Comparison of ENCODE assay signal across 9 cellular contexts in the genomic region with DNA sequence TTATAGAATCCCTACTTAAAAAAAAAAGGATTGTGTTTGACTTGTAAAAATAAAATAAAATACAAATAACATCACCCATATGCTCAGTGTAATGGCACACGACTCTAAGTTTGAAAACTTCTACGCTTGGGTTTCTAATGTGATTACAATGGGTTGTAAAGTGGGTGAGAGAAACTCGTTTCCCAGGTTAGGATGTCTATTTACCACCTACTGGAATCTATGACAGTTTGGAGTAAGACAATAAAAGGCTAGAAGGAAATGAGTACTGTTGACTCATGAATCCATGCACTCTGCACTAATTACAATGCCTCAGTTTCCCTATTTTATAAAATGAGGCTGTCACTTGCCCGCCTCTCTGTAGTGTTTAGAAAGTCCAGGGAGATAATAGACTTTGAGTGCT.
DNase-seq lines count a peak whose midpoint lies in the region; ATAC-seq and TF ChIP-seq lines count a peak whose summit lies in the region.
"Had no signal": no experiment of that assay in that cellular context is flagged by ENCODE, and none has a peak within 500 bp of the region (broad histone marks: within the 10 kb centered on the region; RNA-seq: fewer than 3 reads in every experiment).

No MANE protein-coding gene starts in this region.

- H3K14ac ChIP-seq in neuronal stem cell (ENCODE audit: low read length), result no peak overlapping the region

- no peak overlapping the region for H2BK12ac ChIP-seq in neuronal stem cell (ENCODE audit: low read length)

- no peak overlapping the region for H2BK15ac ChIP-seq in neuronal stem cell (ENCODE audit: low read length)

- intact Hi-C loops in Panc1 (cut with micrococcal nuclease; ENCODE audit: unreplicated experiment) (no loop called here), esophagus muscularis mucosa (cut with DNase I) (no loop called here)

- H3K23ac ChIP-seq in neuronal stem cell (ENCODE audit: low read depth, low read length, poor library complexity), result no peak overlapping the region

- H3K27me3 ChIP-seq in Panc1 (ENCODE audit: control insufficient read depth, insufficient read depth, low read length) (no peaks in the 10 kb centered on the region), esophagus muscularis mucosa (no peaks in the 10 kb centered on the region), neuronal stem cell (ENCODE audit: control insufficient read depth in 3 of 3, insufficient read depth in 3 of 3, low read depth in 1 of 3, low read length in 3 of 3) (no peaks in the 10 kb centered on the region)
- H3K27me3 ChIP-seq: suprapubic skin had no signal

- no peak overlapping the region for H4K8ac ChIP-seq in neuronal stem cell (ENCODE audit: low read depth, low read length)

- no peak overlapping the region for H2BK120ac ChIP-seq in neuronal stem cell (ENCODE audit: low read depth, low read length)

- no peak for TF ChIP-seq POLR2A in esophagus muscularis mucosa (IDR thresholded peaks at IDR 0.05; ENCODE audit: low read depth)

- H3K18ac ChIP-seq in neuronal stem cell (ENCODE audit: low read length), result no peak overlapping the region

- CTCF ChIA-PET in Panc1 (lab: Charles Lee), result interaction anchor here (0.6 kb wide), 1 partner anchor 13 kb away, joined by 4 read pairs; no protein-coding TSS in a partner anchor

- no TSS peak for BruUV-seq in Panc1 (replicated peaks; lab: Mats Ljungman, UMichigan)

- H3K4me1 Mint-ChIP-seq in T-helper 1 cell treated with Interleukin-12 subunit alpha and Interleukin-12 subunit beta and Interleukin-4 antibody, amounts not matched to agents 30 μg/mL and 1 μg/mL, for 36 hours (ENCODE audit: low read depth), result peaks cover 31% of the 10 kb centered on the region

- H3K9ac ChIP-seq in neuronal stem cell (ENCODE audit: low read depth, low read length, poor library complexity), result no peak overlapping the region

- no peak for DNase-seq in T-helper 1 cell
- DNase-seq in Panc1 (ENCODE audit: low read depth, low spot score), result no peak
- DNase-seq in esophagus muscularis mucosa (ENCODE audit: extremely low spot score), result no peak
- DNase-seq in neuronal stem cell (ENCODE audit: low spot score), result no peak
- no peak for DNase-seq in GM19238 (ENCODE audit: insufficient read length, low spot score)
- no peak for DNase-seq in activated CD8-positive, alpha-beta memory T cell treated with anti-CD3 and anti-CD28 coated beads, Interleukin-2, amount 50 U/mL, for 48 hours
- DNase-seq in NK-92 treated with Interleukin-12 subunit alpha and Interleukin-12 subunit beta, amount 100 ng/mL, for 24 hours (lab: John Stamatoyannopoulos, UW), result no peak

- H3K27me3 Mint-ChIP-seq in T-helper 1 cell treated with Interleukin-12 subunit alpha and Interleukin-12 subunit beta and Interleukin-4 antibody, amounts not matched to agents 30 μg/mL and 1 μg/mL, for 36 hours (ENCODE audit: low read depth), result peaks cover 5% of the 10 kb centered on the region

- H3K79me1 ChIP-seq in neuronal stem cell (ENCODE audit: low read depth, low read length), result no peaks in the 10 kb centered on the region

- no peak overlapping the region for H4K91ac ChIP-seq in neuronal stem cell (ENCODE audit: low read depth, low read length, poor library complexity)

- H3K4me3 Mint-ChIP-seq in T-helper 1 cell treated with Interleukin-12 subunit alpha and Interleukin-12 subunit beta and Interleukin-4 antibody, amounts not matched to agents 30 μg/mL and 1 μg/mL, for 36 hours, result peak overlapping the region; percentile 93

- H3K36me3 ChIP-seq in Panc1 (ENCODE audit: control insufficient read depth, insufficient read depth, low read length) (no peaks in the 10 kb centered on the region), esophagus muscularis mucosa (no peaks in the 10 kb centered on the region), neuronal stem cell (replicated peaks in 1 of 2; ENCODE audit: control insufficient read depth in 2 of 2, insufficient read depth in 2 of 2, low read length in 2 of 2) (no peaks in the 10 kb centered on the region)
- H3K36me3 ChIP-seq: suprapubic skin had no signal

- no peak for TF ChIP-seq EP300 in esophagus muscularis mucosa (IDR thresholded peaks at IDR 0.05)

- H2BK5ac ChIP-seq in neuronal stem cell (ENCODE audit: low read length), result no peak overlapping the region

- WGBS in esophagus muscularis mucosa, result 73% methylated on average over 4 of the region's 4 CpGs
- WGBS in neuronal stem cell (ENCODE audit: extremely low coverage in 2 of 2, insufficient read length in 2 of 2, insufficient replicate concordance in 1 of 2), 2 donors, result no CpG with 5 or more reads among the region's 4 CpGs

- H3K9me3 ChIP-seq in Panc1 (ENCODE audit: control insufficient read depth, insufficient read depth, low read depth, low read length) (no peaks in the 10 kb centered on the region), esophagus muscularis mucosa (no peaks in the 10 kb centered on the region), neuronal stem cell (replicated peaks in 1 of 2; ENCODE audit: control insufficient read depth in 2 of 2, insufficient read depth in 1 of 2, low read depth in 1 of 2, low read length in 2 of 2) (no peaks in the 10 kb centered on the region)
- H3K9me3 ChIP-seq: suprapubic skin had no signal

- in situ Hi-C loops in Panc1 (cut with HindIII; ENCODE audit: low pct_unique_long_range_greater_than_20kb, low sequenced_read_pairs), result no loop called here

- H3K27ac Mint-ChIP-seq in T-helper 1 cell treated with Interleukin-12 subunit alpha and Interleukin-12 subunit beta and Interleukin-4 antibody, amounts not matched to agents 30 μg/mL and 1 μg/mL, for 36 hours, result no peak overlapping the region

- H2AFZ ChIP-seq in neuronal stem cell (ENCODE audit: low read length), result peak overlapping the region; percentile 94

- H3K4me3 ChIP-seq in Panc1 (ENCODE audit: low read depth in 2 of 2, low read length in 2 of 2) (no peak overlapping the region; a peak in 1 of 4 replicates), esophagus muscularis mucosa (no peak overlapping the region), neuronal stem cell (ENCODE audit: low read length in 2 of 2) (no peak overlapping the region)

- H3K9me3 Mint-ChIP-seq in T-helper 1 cell treated with Interleukin-12 subunit alpha and Interleukin-12 subunit beta and Interleukin-4 antibody, amounts not matched to agents 30 μg/mL and 1 μg/mL, for 36 hours, result no peaks in the 10 kb centered on the region

- H3K36me3 Mint-ChIP-seq in T-helper 1 cell treated with Interleukin-12 subunit alpha and Interleukin-12 subunit beta and Interleukin-4 antibody, amounts not matched to agents 30 μg/mL and 1 μg/mL, for 36 hours (ENCODE audit: low read depth), result no peaks in the 10 kb centered on the region

- H3K4me2 ChIP-seq in neuronal stem cell (ENCODE audit: insufficient read depth, low read length, poor library complexity, severe bottlenecking), result no peak overlapping the region

- TF ChIP-seq CTCF in Panc1 (IDR thresholded peaks at IDR 0.05) (no peak), esophagus muscularis mucosa (IDR thresholded peaks at IDR 0.05) (no peak)

- no peak for ATAC-seq in Panc1

- POLR2A ChIA-PET in Panc1 (lab: Charles Lee), result no interaction called here

- no peak overlapping the region for H2AK5ac ChIP-seq in neuronal stem cell (ENCODE audit: low read depth, low read length)

- H3K4me1 ChIP-seq in Panc1 (ENCODE audit: control insufficient read depth, insufficient read depth, low read length) (peaks cover 24% of the 10 kb centered on the region), esophagus muscularis mucosa (peaks cover 19 to 33% (median 24%) of the 10 kb centered on the region in 4 donors), neuronal stem cell (ENCODE audit: control insufficient read depth in 2 of 2, insufficient read depth in 1 of 2, low read depth in 1 of 2, low read length in 2 of 2) (peaks cover 7 to 16% of the 10 kb centered on the region in 2 donors)

- H3K4ac ChIP-seq in neuronal stem cell (ENCODE audit: low read length), result no peak overlapping the region

- peak overlapping the region; percentile 92 for H3K27ac ChIP-seq in Panc1 (ENCODE audit: low read length)
- H3K27ac ChIP-seq in esophagus muscularis mucosa (replicated peaks in 1 of 4), result peak overlapping the region in 3 of 4 donors; percentile 79 to 88 (median 84)
- no peak overlapping the region for H3K27ac ChIP-seq in neuronal stem cell (replicated peaks; ENCODE audit: low read length)
